15 cellular contexts compared by ENCODE assay signal in the genomic region with DNA sequence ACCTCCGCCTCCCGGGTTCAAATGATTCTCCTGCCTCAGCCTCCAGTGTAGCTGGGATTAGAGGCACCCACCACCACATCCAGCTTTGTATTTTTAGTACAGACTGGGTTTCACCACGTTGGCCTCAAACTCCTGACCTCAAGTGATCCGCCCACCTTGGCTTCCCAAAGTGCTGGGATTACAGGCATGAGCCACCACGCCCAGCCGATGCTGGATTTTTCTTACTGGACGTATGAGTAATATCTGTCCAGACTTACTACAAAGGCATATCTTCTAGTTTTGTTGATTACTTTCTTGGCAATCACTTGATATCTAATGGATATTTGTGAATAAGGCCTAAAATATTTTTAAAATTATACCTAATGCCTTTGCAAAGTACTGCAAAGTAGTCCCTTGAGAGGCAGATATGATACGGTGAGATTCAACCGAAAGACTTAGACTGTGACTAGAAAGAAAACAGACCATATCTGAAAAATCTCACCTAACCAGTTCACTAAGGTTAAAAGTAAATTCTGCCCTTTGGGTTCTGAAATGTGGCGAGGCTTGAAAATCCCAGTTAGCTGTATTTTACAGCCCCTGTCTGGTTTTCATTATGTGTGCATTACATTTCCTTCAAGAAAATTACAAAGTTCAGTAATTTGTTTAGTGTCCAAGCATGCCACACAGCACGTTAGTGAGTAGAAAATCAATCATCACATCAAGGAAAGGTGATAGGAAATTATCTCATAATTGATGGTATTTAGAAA.
DNase-seq lines count a peak whose midpoint lies in the region; ATAC-seq and TF ChIP-seq lines count a peak whose summit lies in the region.
"Had no signal": no experiment of that assay in that cellular context is flagged by ENCODE, and none has a peak within 500 bp of the region (broad histone marks: within the 10 kb centered on the region; RNA-seq: fewer than 3 reads in every experiment).

No MANE protein-coding gene starts in this region.

- H3K4me1 ChIP-seq in RWPE2 (ENCODE audit: insufficient read depth, poor library complexity, severe bottlenecking) (peaks cover 32% of the 10 kb centered on the region), osteoblast (ENCODE audit: insufficient read depth, low read length) (peaks cover 19% of the 10 kb centered on the region)

- peak; percentile 21 for DNase-seq in EH (ENCODE audit: low read depth)
- DNase-seq in RWPE2 (ENCODE audit: low spot score): peak; percentile 80
- no peak for DNase-seq in osteoblast (ENCODE audit: insufficient read length, low spot score, missing footprints)
- DNase-seq in activated gamma-delta T cell (lab: John Stamatoyannopoulos, UW): no peak
- no peak for DNase-seq in NK-92 (lab: John Stamatoyannopoulos, UW; ENCODE audit: unreplicated experiment)
- DNase-seq in DMS153 (lab: John Stamatoyannopoulos, UW): no peak
- DNase-seq: activated naive CD8-positive, alpha-beta T cell treated with anti-CD3 and anti-CD28 coated beads, Interleukin-2, amount 10 ng/mL, durations not matched to agents 7 days and 5 days; activated T-cell treated with anti-CD3 and anti-CD28 coated beads for 4 hours; esophagus squamous epithelium; NCI-H1417 treated with DMSO at 0.1 percent for 48 hours; NCI-H510A treated with DMSO at 0.1 percent for 48 hours had no signal

- H3K36me3 ChIP-seq in RWPE2 (ENCODE audit: low read depth) (no peaks in the 10 kb centered on the region), osteoblast (ENCODE audit: insufficient read depth, low read length) (no peaks in the 10 kb centered on the region)
- H3K36me3 ChIP-seq: esophagus squamous epithelium, Peyer's patch, tibial nerve had no signal

- no peak overlapping the region for H2AFZ ChIP-seq in osteoblast (ENCODE audit: low read length)

- peaks cover 62% of the 10 kb centered on the region for H3K79me2 ChIP-seq in osteoblast (ENCODE audit: insufficient read depth, low read length)

- TF ChIP-seq CTCF in RWPE2 (IDR thresholded peaks at IDR 0.05; ENCODE audit: poor library complexity, severe bottlenecking): no peak
- no peak for TF ChIP-seq CTCF in osteoblast (IDR thresholded peaks at IDR 0.05; ENCODE audit: extremely low read depth, low read depth, low read length)

- H4K20me1 ChIP-seq in osteoblast (ENCODE audit: insufficient read depth, low read length): peaks cover 16% of the 10 kb centered on the region

- H3K9me3 ChIP-seq in RWPE2 (ENCODE audit: severe bottlenecking) (no peaks in the 10 kb centered on the region), osteoblast (ENCODE audit: low read depth, low read length) (no peaks in the 10 kb centered on the region)
- H3K9me3 ChIP-seq: esophagus squamous epithelium, Peyer's patch, tibial nerve had no signal

- H3K27ac ChIP-seq in RWPE2 (ENCODE audit: poor library complexity, severe bottlenecking): peak overlapping the region; percentile 89
- H3K27ac ChIP-seq in osteoblast (ENCODE audit: low read depth, low read length): peak overlapping the region; percentile 19
- H3K27ac ChIP-seq: tibial nerve had no signal

- no peak overlapping the region for H3K4me2 ChIP-seq in osteoblast (ENCODE audit: insufficient read depth, low read length)

- ATAC-seq in RWPE2 (ENCODE audit: low read depth): peak; percentile 80
- peak; percentile 58 for ATAC-seq in esophagus mucosa
- no peak for ATAC-seq in GM18873 (IDR thresholded peaks at IDR 0.05; ENCODE audit: low FRiP score, unreplicated experiment)

- H3K4me3 ChIP-seq in RWPE2 (ENCODE audit: severe bottlenecking): no peak overlapping the region
- no peak overlapping the region for H3K4me3 ChIP-seq in osteoblast (ENCODE audit: insufficient read depth, low read length)
- H3K4me3 ChIP-seq: esophagus squamous epithelium, Peyer's patch, tibial nerve had no signal

- H3K27me3 ChIP-seq in RWPE2 (ENCODE audit: insufficient read depth, poor library complexity, severe bottlenecking) (no peaks in the 10 kb centered on the region), osteoblast (ENCODE audit: insufficient read depth, low read length) (no peaks in the 10 kb centered on the region)
- H3K27me3 ChIP-seq: esophagus squamous epithelium, Peyer's patch, tibial nerve had no signal

Comparison
In these comparisons a context has a peak if more than half of its experiments do, and no peak if none do; other contexts are left out.
1. DNase-seq: peak in EH (single experiment) and RWPE2 (single experiment); none in osteoblast (single experiment), activated gamma-delta T cell (single experiment), NK-92 (single experiment) and DMS153 (single experiment).